In genomic region chr11:72012091-72012630, GRCh38 we compare ENCODE assay signal across 16 cellular contexts. TPM values are rescaled to one million over a fixed set of nuclear protein-coding genes. Genes with fewer than 3 reads are reported as not detected.
DNase-seq lines count a peak whose midpoint lies in the region; TF ChIP-seq lines count a peak whose summit lies in the region.
"Had no signal": no experiment of that assay in that cellular context is flagged by ENCODE, and none has a peak within 500 bp of the region (broad histone marks: within the 10 kb centered on the region; RNA-seq: fewer than 3 reads in every experiment).

No MANE protein-coding gene starts in this region.

- peak overlapping the region; percentile 44 for H3K27ac ChIP-seq in substantia nigra (ENCODE audit: low read depth, low read length, poor library complexity, severe bottlenecking)

- CTCF ChIA-PET in Calu3 (lab: Charles Lee) = no interaction called here

- H3K36me3 Mint-ChIP-seq in brain (peaks cover 82% of the 10 kb centered on the region), mesothelial cell of epicardium (peaks cover 42% of the 10 kb centered on the region), Calu3 (ENCODE audit: insufficient read depth, unreplicated experiment) (peaks cover 67% of the 10 kb centered on the region)

- no TSS peak for BruUV-seq in Calu3 (replicated peaks; lab: Mats Ljungman, UMichigan)

- H3K4me3 Mint-ChIP-seq in brain = no peak overlapping the region
- H3K4me3 Mint-ChIP-seq in mesothelial cell of epicardium = no peak overlapping the region
- H3K4me3 Mint-ChIP-seq in Calu3 (ENCODE audit: low read depth, unreplicated experiment) = no peak overlapping the region
- H3K4me3 Mint-ChIP-seq: activated CD8-positive, alpha-beta T cell treated with anti-CD3 and anti-CD28 coated beads, Interleukin-2, amount 10 ng/mL, durations not matched to agents 7 days and 5 days; dendritic cell treated with granulocyte-macrophage colony-stimulating factor and Interleukin-4, amounts not matched to agents 40 ng/mL and 50 ng/mL, for 4 days; GM23338; IgD-negative memory B cell had no signal

- H3K27me3 Mint-ChIP-seq in brain = no peaks in the 10 kb centered on the region
- no peaks in the 10 kb centered on the region for H3K27me3 Mint-ChIP-seq in mesothelial cell of epicardium (ENCODE audit: low read depth)
- H3K27me3 Mint-ChIP-seq in Calu3 (ENCODE audit: unreplicated experiment) = no peaks in the 10 kb centered on the region
- H3K27me3 Mint-ChIP-seq: dendritic cell treated with granulocyte-macrophage colony-stimulating factor and Interleukin-4, amounts not matched to agents 40 ng/mL and 50 ng/mL, for 4 days; IgD-negative memory B cell; progenitor cell of endocrine pancreas had no signal

- H3K9me3 Mint-ChIP-seq in brain (peaks cover 0 to 4% (median 0%) of the 10 kb centered on the region in 5 experiments), mesothelial cell of epicardium (no peaks in the 10 kb centered on the region), Calu3 (ENCODE audit: low read depth, unreplicated experiment) (no peaks in the 10 kb centered on the region)
- H3K9me3 Mint-ChIP-seq: activated naive CD4-positive, alpha-beta T cell treated with anti-CD3 and anti-CD28 coated beads, Interleukin-2, amount 50 U/mL, for 72 hours; dendritic cell treated with granulocyte-macrophage colony-stimulating factor and Interleukin-4, amounts not matched to agents 40 ng/mL and 50 ng/mL, for 4 days; IgD-negative memory B cell had no signal

- peak; percentile 44 for DNase-seq in activated CD8-positive, alpha-beta memory T cell treated with anti-CD3 and anti-CD28 coated beads for 24 hours
- no peak for DNase-seq in activated CD8-positive, alpha-beta memory T cell treated with anti-CD3 and anti-CD28 coated beads, Interleukin-2, amount 50 U/mL, for 4 hours
- DNase-seq in mesothelial cell of epicardium (ENCODE audit: low spot score in 2 of 2, unreplicated experiment in 2 of 2) = no peak
- no peak for DNase-seq in substantia nigra (lab: John Stamatoyannopoulos, UW)
- no peak for DNase-seq in COR-L47 (lab: John Stamatoyannopoulos, UW)
- DNase-seq in NCI-H345 treated with DMSO at 0.1 percent for 48 hours (lab: John Stamatoyannopoulos, UW; ENCODE audit: unreplicated experiment) = no peak
- DNase-seq in Calu3 = no peak
- DNase-seq: activated CD8-positive, alpha-beta T cell treated with anti-CD3 and anti-CD28 coated beads, Interleukin-2, amount 10 ng/mL, durations not matched to agents 7 days and 5 days; NCI-H1092; NCI-H2227 treated with DMSO at 0.1 percent for 48 hours had no signal

- TF ChIP-seq CTCF in brain (conservative IDR thresholded peaks at IDR 0.05) (no peak), mesothelial cell of epicardium (IDR thresholded peaks at IDR 0.05; ENCODE audit: unreplicated experiment) (no peak), Calu3 (IDR thresholded peaks at IDR 0.05; ENCODE audit: unreplicated experiment) (no peak)

- H3K4me1 Mint-ChIP-seq in brain (peaks cover 23% of the 10 kb centered on the region), mesothelial cell of epicardium (no peaks in the 10 kb centered on the region), Calu3 (ENCODE audit: low read depth, unreplicated experiment) (no peaks in the 10 kb centered on the region)
- H3K4me1 Mint-ChIP-seq: GM23338 had no signal

- intact Hi-C loops in Calu3 (cut with micrococcal nuclease; ENCODE audit: unreplicated experiment) = no loop called here

- H3K27ac Mint-ChIP-seq in brain (peak overlapping the region; percentile 41 to 92 (median 89)), mesothelial cell of epicardium (peak overlapping the region; percentile 47), Calu3 (ENCODE audit: unreplicated experiment) (no peak overlapping the region)
- H3K27ac Mint-ChIP-seq: activated CD8-positive, alpha-beta T cell treated with anti-CD3 and anti-CD28 coated beads, Interleukin-2, amount 10 ng/mL, durations not matched to agents 7 days and 5 days; dendritic cell treated with granulocyte-macrophage colony-stimulating factor and Interleukin-4, amounts not matched to agents 40 ng/mL and 50 ng/mL, for 4 days; GM23338; IgD-negative memory B cell; progenitor cell of endocrine pancreas had no signal

RNA-seq across cellular contexts. Expression of gene IL18BP, which starts 13.5 kb away (rescaled TPM):
- polyA plus RNA-seq in brain (ENCODE audit: insufficient read depth, low read depth, low replicate concordance) = 6.6 TPM
- total RNA-seq in mesothelial cell of epicardium (18.4 to 20.9 TPM (median 18.6 TPM) in 3 replicates), Calu3 (2022) (12.4 and 13.2 TPM in 2 replicates)
